Comparison of ENCODE assay signal across 17 cellular contexts in genomic region chr4:123994917-123995316, GRCh38.
DNase-seq lines count a peak whose midpoint lies in the region; ATAC-seq and TF ChIP-seq lines count a peak whose summit lies in the region.
"Had no signal": no experiment of that assay in that cellular context is flagged by ENCODE, and none has a peak within 500 bp of the region (broad histone marks: within the 10 kb centered on the region; RNA-seq: fewer than 3 reads in every experiment).

No MANE protein-coding gene starts in this region.

- H3K4me2 ChIP-seq in DOHH2 (ENCODE audit: low read length): no peak overlapping the region
- H3K4me2 ChIP-seq: BLaER1, KMS-11 had no signal

- H3K4me1 Mint-ChIP-seq in CD14-positive monocyte: peaks cover 3% of the 10 kb centered on the region

- H3K4me1 ChIP-seq in DOHH2 (ENCODE audit: control insufficient read depth, low read length): peaks cover 4% of the 10 kb centered on the region; the same call in 1 of the 2 replicates
- H3K4me1 ChIP-seq: BLaER1 had no signal

- no peaks in the 10 kb centered on the region for H4K20me1 ChIP-seq in DOHH2 (ENCODE audit: control insufficient read depth, insufficient read depth, low read depth, low read length)
- H4K20me1 ChIP-seq: BLaER1 had no signal

- no peaks in the 10 kb centered on the region for H3K9me3 ChIP-seq in DOHH2 (ENCODE audit: control insufficient read depth, insufficient read depth, low read length)

- no peaks in the 10 kb centered on the region for H3K9me2 ChIP-seq in DOHH2 (replicated peaks; ENCODE audit: control insufficient read depth, low read length)

- H3F3A ChIP-seq in DOHH2 (ENCODE audit: control insufficient read depth, insufficient read depth): no peaks in the 10 kb centered on the region

- no peak overlapping the region for H3K27ac Mint-ChIP-seq in CD14-positive monocyte

- no peaks in the 10 kb centered on the region for H3K36me3 ChIP-seq in DOHH2 (ENCODE audit: control insufficient read depth, low read length)
- H3K36me3 ChIP-seq: BLaER1 had no signal

- intact Hi-C loops in CD14-positive monocyte (cut with micrococcal nuclease): no loop called here

- no peak overlapping the region for H3K4me3 Mint-ChIP-seq in CD14-positive monocyte

- H3K27me3 Mint-ChIP-seq in CD14-positive monocyte (ENCODE audit: low read depth in 3 of 3): no peaks in the 10 kb centered on the region

- peak; percentile 7 for DNase-seq in HCEC 1CT
- DNase-seq in astrocyte of the spinal cord (ENCODE audit: low read depth, low spot score): no peak
- DNase-seq in iris pigment epithelial cell (ENCODE audit: low read depth): peak; percentile 34
- DNase-seq in CD14-positive monocyte (ENCODE audit: low spot score): no peak
- DNase-seq in SHP77 (lab: John Stamatoyannopoulos, UW): no peak
- DNase-seq in NCI-H1105 (lab: John Stamatoyannopoulos, UW): no peak
- DNase-seq: activated gamma-delta T cell treated with Interleukin-2 at 50 U/mL for 16 hours; effector memory CD4-positive, alpha-beta T cell; GOT3; NCI-H1436; NCI-H345; posterior cingulate gyrus; stimulated activated CD4-positive, alpha-beta T cell treated with anti-CD3 and anti-CD28 coated beads, Interleukin-15, amount 100 ng/mL, for 24 hours had no signal

- no peaks in the 10 kb centered on the region for H3K36me3 Mint-ChIP-seq in CD14-positive monocyte

- ATAC-seq in GM19324 (IDR thresholded peaks at IDR 0.05; ENCODE audit: low FRiP score, unreplicated experiment): no peak

- in situ Hi-C loops in astrocyte of the spinal cord (cut with HindIII; ENCODE audit: low sequenced_read_pairs): no loop called here

- H3K4me3 ChIP-seq in DOHH2 (ENCODE audit: low read length) (no peak overlapping the region), astrocyte of the spinal cord (ENCODE audit: low read depth, low read length) (no peak overlapping the region)
- H3K4me3 ChIP-seq: BLaER1 had no signal

- TF ChIP-seq CTCF in DOHH2 (IDR thresholded peaks at IDR 0.05; ENCODE audit: low read depth, low read length, poor library complexity, severe bottlenecking): peak; percentile 9
- TF ChIP-seq CTCF in astrocyte of the spinal cord (IDR thresholded peaks at IDR 0.05; ENCODE audit: low read depth, low read length): peak; percentile 13
- no peak for TF ChIP-seq CTCF in CD14-positive monocyte (IDR thresholded peaks at IDR 0.05)

- no peaks in the 10 kb centered on the region for H3K79me2 ChIP-seq in DOHH2 (ENCODE audit: control insufficient read depth, low read length)

- H3K27me3 ChIP-seq in DOHH2 (ENCODE audit: control insufficient read depth, low read length): no peaks in the 10 kb centered on the region
- H3K27me3 ChIP-seq: BLaER1 had no signal

- no peak overlapping the region for H3K27ac ChIP-seq in DOHH2 (ENCODE audit: low read depth, low read length)
- H3K27ac ChIP-seq: BLaER1, KMS-11 had no signal

- peaks cover 0 to 7% (median 4%) of the 10 kb centered on the region in 7 donors for H3K9me3 Mint-ChIP-seq in CD14-positive monocyte

Comparison
In these comparisons a context has a peak if more than half of its experiments do, and no peak if none do; other contexts are left out.
1. DNase-seq: peak in HCEC 1CT (single experiment) and iris pigment epithelial cell (single experiment); none in astrocyte of the spinal cord (single experiment), CD14-positive monocyte (single experiment), SHP77 (0 of 2) and NCI-H1105 (single experiment).